ENCODE assay signal across 1 cellular context in the genomic region with DNA sequence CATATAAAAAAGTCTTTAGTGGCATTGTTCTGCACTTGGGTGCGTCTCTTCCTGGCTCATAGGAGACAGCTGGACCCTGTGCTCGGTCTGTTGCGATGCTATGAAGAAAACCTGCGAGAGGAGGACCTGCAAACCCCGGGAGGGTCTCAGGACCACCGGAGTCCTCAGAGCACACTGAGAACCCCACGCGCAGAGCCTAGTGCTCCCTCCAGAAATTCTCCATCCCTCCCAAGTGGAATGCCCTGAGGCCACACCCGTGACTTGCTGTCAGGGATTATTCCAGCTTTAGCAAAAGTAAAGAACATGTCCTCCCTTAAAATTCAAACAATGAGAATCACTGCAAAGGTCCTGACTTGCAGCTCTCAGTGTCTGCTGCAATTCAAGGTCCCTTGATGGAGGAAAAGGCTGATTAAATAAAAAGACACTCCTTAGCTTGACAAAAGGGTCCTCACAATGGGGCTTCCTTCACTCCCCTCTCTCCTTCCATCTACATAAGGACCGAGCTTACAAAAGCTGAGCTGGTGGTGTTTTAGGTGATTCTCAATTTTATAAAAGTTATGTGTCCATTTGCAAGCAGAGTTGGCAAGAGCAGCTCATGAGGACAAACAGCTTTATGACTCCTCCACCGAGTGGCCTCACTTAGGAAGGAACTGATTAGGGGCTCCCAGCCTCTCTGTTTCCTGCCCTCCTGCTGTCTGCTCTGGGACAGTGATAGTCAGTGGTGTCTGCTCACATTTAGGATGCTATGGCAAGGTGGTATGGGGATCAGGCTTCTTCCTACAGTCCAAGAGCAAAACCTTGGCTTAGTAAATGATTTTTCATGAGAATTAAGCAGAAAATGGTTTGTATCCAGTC.
TF ChIP-seq lines count a peak whose summit lies in the region.

No MANE protein-coding gene starts in this region.

TF ChIP-seq in endothelial cell of umbilical vein, 7 proteins besides CTCF, POLR2A, EP300 and RAD21:
- no peak for TF ChIP-seq FOS (IDR thresholded peaks at IDR 0.05; ENCODE audit: borderline replicate concordance, insufficient read depth, low read length)
- no peak for TF ChIP-seq MYC (IDR thresholded peaks at IDR 0.05; ENCODE audit: low read depth, low read length)
- TF ChIP-seq POLR2AphosphoS5 (IDR thresholded peaks at IDR 0.05; ENCODE audit: insufficient read depth, low read depth, low read length) = no peak
- no peak for TF ChIP-seq MAX (IDR thresholded peaks at IDR 0.05; ENCODE audit: insufficient read depth, insufficient read length)
- no peak for TF ChIP-seq EZH2 (IDR thresholded peaks at IDR 0.05; ENCODE audit: borderline replicate concordance, low read depth, low read length, severe bottlenecking)
- no peak for TF ChIP-seq GATA2 (IDR thresholded peaks at IDR 0.05; ENCODE audit: insufficient read depth, insufficient read length, low read depth, low read length)
- TF ChIP-seq JUN (IDR thresholded peaks at IDR 0.05; ENCODE audit: borderline replicate concordance, insufficient read depth, insufficient read length, low read depth) = no peak
TF ChIP-seq in endothelial cell of umbilical vein: peak in this region for 0.
